18 cellular contexts compared by ENCODE assay signal in the genomic region with DNA sequence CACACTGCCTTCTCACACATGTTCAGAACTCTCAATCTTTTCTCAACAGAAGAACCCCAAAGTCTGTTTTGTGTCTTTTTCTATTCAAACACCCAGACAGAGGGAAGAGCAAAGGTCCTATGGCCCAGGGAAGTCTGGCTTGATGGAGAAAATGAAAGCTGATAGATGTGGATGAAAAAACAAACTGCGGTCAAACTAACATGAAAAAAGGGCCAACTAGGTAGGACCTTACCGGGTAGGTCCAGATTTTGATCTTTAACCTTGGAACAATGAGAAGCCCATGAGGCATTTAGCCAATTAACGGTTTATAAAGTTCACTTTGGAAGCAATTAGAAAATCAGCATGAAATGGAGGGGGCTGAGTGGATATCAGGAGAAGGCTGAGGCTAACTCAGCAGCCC.
DNase-seq lines count a peak whose midpoint lies in the region; ATAC-seq and TF ChIP-seq lines count a peak whose summit lies in the region.
"Had no signal": no experiment of that assay in that cellular context is flagged by ENCODE, and none has a peak within 500 bp of the region (broad histone marks: within the 10 kb centered on the region; RNA-seq: fewer than 3 reads in every experiment).

No MANE protein-coding gene starts in this region.

- peak overlapping the region; percentile 2 for H3K27ac Mint-ChIP-seq in nephron progenitor cell
- H3K27ac Mint-ChIP-seq: B cell; CD4-positive, CD25-positive, alpha-beta regulatory T cell; CD8-positive, alpha-beta T cell had no signal

- H3K4me1 ChIP-seq in vagina = no peaks in the 10 kb centered on the region

- no peaks in the 10 kb centered on the region for H3K27me3 ChIP-seq in vagina
- H3K27me3 ChIP-seq: BLaER1 had no signal

- DNase-seq in NCI-H82 (lab: John Stamatoyannopoulos, UW) = peak; percentile 7
- no peak for DNase-seq in NCI-H82 treated with DMSO at 0.1 percent for 48 hours (lab: John Stamatoyannopoulos, UW; ENCODE audit: unreplicated experiment)
- DNase-seq in left lobe of liver (ENCODE audit: low spot score) = no peak
- no peak for DNase-seq in nephron progenitor cell
- DNase-seq in Right ventricle myocardium inferior (ENCODE audit: missing footprints) = no peak
- DNase-seq in vagina (ENCODE audit: extremely low spot score in 2 of 2) = no peak
- DNase-seq: Caco-2; CD4-positive, CD25-positive, alpha-beta regulatory T cell; CD8-positive, alpha-beta T cell; DMS153; DND-41; H9 had no signal

- no peaks in the 10 kb centered on the region for H3K9me3 Mint-ChIP-seq in nephron progenitor cell
- H3K9me3 Mint-ChIP-seq: CD8-positive, alpha-beta T cell; H9 had no signal

- no peak overlapping the region for H3K4me3 ChIP-seq in vagina
- H3K4me3 ChIP-seq: BLaER1 had no signal

- intact Hi-C loops in Right ventricle myocardium inferior (cut with DNase I) (no loop called here), vagina (cut with DNase I) (no loop called here)

- no peaks in the 10 kb centered on the region for H3K27me3 Mint-ChIP-seq in nephron progenitor cell (ENCODE audit: low read depth, poor library complexity)
- H3K27me3 Mint-ChIP-seq: B cell; CD4-positive, CD25-positive, alpha-beta regulatory T cell had no signal

- H3K36me3 Mint-ChIP-seq in nephron progenitor cell (ENCODE audit: low read depth) = no peaks in the 10 kb centered on the region
- H3K36me3 Mint-ChIP-seq: CD4-positive, CD25-positive, alpha-beta regulatory T cell; CD8-positive, alpha-beta T cell had no signal

- H3K4me3 Mint-ChIP-seq in nephron progenitor cell = no peak overlapping the region
- H3K4me3 Mint-ChIP-seq: B cell; CD4-positive, CD25-positive, alpha-beta regulatory T cell; CD8-positive, alpha-beta T cell; H9 had no signal

- H3K27ac ChIP-seq in vagina = no peak overlapping the region
- H3K27ac ChIP-seq: 22Rv1, BLaER1, C4-2B had no signal

- H3K9me3 ChIP-seq in vagina = no peaks in the 10 kb centered on the region
- H3K9me3 ChIP-seq: BLaER1, Caco-2 had no signal

- H3K4me1 Mint-ChIP-seq in nephron progenitor cell = peaks cover 63% of the 10 kb centered on the region
- H3K4me1 Mint-ChIP-seq: B cell; CD4-positive, CD25-positive, alpha-beta regulatory T cell had no signal

- ATAC-seq in left lobe of liver (peak; percentile 87), Right ventricle myocardium inferior (no peak), HG02938 (IDR thresholded peaks at IDR 0.05; ENCODE audit: unreplicated experiment) (no peak)
- ATAC-seq: CD8-positive, alpha-beta T cell; HCT116 had no signal

- TF ChIP-seq CTCF in nephron progenitor cell (IDR thresholded peaks at IDR 0.05) (no peak), vagina (IDR thresholded peaks at IDR 0.05) (no peak)

- H3K36me3 ChIP-seq in vagina = no peaks in the 10 kb centered on the region
- H3K36me3 ChIP-seq: BLaER1 had no signal

- TF ChIP-seq POLR2A in vagina (IDR thresholded peaks at IDR 0.05) = no peak
